8 cellular contexts compared by ENCODE assay signal in genomic region chr13:80276371-80277289, GRCh38.
A peak's percentile ranks its signal among the peaks of the same experiment; 100 is the strongest.
DNase-seq lines count a peak whose midpoint lies in the region; ATAC-seq, FAIRE-seq and TF ChIP-seq lines count a peak whose summit lies in the region.

No MANE protein-coding gene starts in this region.

- H3K79me2 ChIP-seq in endothelial cell of umbilical vein (ENCODE audit: control insufficient read depth, insufficient read depth, low read length): no peaks in the 10 kb centered on the region

- H3K14ac ChIP-seq in neuronal stem cell (ENCODE audit: low read length): no peak overlapping the region

- H3K4me2 ChIP-seq in endothelial cell of umbilical vein (ENCODE audit: insufficient read depth, low read length): peak overlapping the region; percentile 40
- no peak overlapping the region for H3K4me2 ChIP-seq in neuronal stem cell (ENCODE audit: insufficient read depth, low read length, poor library complexity, severe bottlenecking)

- H4K8ac ChIP-seq in neuronal stem cell (ENCODE audit: low read depth, low read length): no peak overlapping the region

- H3K79me1 ChIP-seq in neuronal stem cell (ENCODE audit: low read depth, low read length): peaks cover 1% of the 10 kb centered on the region

- no peak overlapping the region for H2BK5ac ChIP-seq in neuronal stem cell (ENCODE audit: low read length)

- H2AK5ac ChIP-seq in neuronal stem cell (ENCODE audit: low read depth, low read length): no peak overlapping the region

- H2BK120ac ChIP-seq in neuronal stem cell (ENCODE audit: low read depth, low read length): peak overlapping the region; percentile 66

- no peak overlapping the region for H3K4ac ChIP-seq in neuronal stem cell (ENCODE audit: low read length)

- BruUV-seq in endothelial cell of umbilical vein (replicated peaks; lab: Mats Ljungman, UMichigan): no TSS peak

- POLR2A ChIA-PET in endothelial cell of umbilical vein (lab: Charles Lee): interaction anchor here (0.6 to 1.6 kb wide), 2 partner anchors 64 to 762 kb away, joined by 3 to 4 read pairs; partner anchors contain the start of gene SPRY2

- no peak for TF ChIP-seq POLR2A in endothelial cell of umbilical vein (IDR thresholded peaks at IDR 0.05; ENCODE audit: low read depth, low read length)

- H3K4me3 ChIP-seq in endothelial cell of umbilical vein (replicated peaks in 1 of 3; ENCODE audit: insufficient read depth in 1 of 3, low read depth in 1 of 3, low read length in 3 of 3) (no peak overlapping the region), neuronal stem cell (ENCODE audit: low read length in 2 of 2) (peak overlapping the region in 1 of 2 donors; percentile 10)
- H3K4me3 ChIP-seq in effector memory CD4-positive, alpha-beta T cell (ENCODE audit: insufficient read depth, low read depth, low read length, poor library complexity, severe bottlenecking): no peak overlapping the region

- no peak overlapping the region for H2BK15ac ChIP-seq in neuronal stem cell (ENCODE audit: low read length)

- H3K36me3 ChIP-seq in endothelial cell of umbilical vein (ENCODE audit: control insufficient read depth in 2 of 2, extremely low read depth in 1 of 2, insufficient read depth in 2 of 2, low read length in 2 of 2) (no peaks in the 10 kb centered on the region), neuronal stem cell (replicated peaks in 1 of 2; ENCODE audit: control insufficient read depth in 2 of 2, insufficient read depth in 2 of 2, low read length in 2 of 2) (no peaks in the 10 kb centered on the region)
- no peaks in the 10 kb centered on the region for H3K36me3 ChIP-seq in effector memory CD4-positive, alpha-beta T cell (ENCODE audit: control insufficient read depth, insufficient read depth, low read length)

- intact Hi-C loops in endothelial cell of umbilical vein (cut with micrococcal nuclease): loop anchor here (1.0 to 5.0 kb wide), 4 partner anchors 40 to 340 kb away; no protein-coding TSS in a partner anchor

- CTCF ChIA-PET in endothelial cell of umbilical vein (lab: Charles Lee): interaction anchor here (0.7 to 1.2 kb wide), 5 partner anchors 24 to 741 kb away, joined by 3 to 4 read pairs (median 4); no protein-coding TSS in a partner anchor

- H2AFZ ChIP-seq in endothelial cell of umbilical vein (ENCODE audit: low read depth, low read length) (peak overlapping the region; percentile 55), neuronal stem cell (ENCODE audit: low read length) (peak overlapping the region; percentile 61)

- H3K9me1 ChIP-seq in endothelial cell of umbilical vein (replicated peaks; ENCODE audit: control insufficient read depth, extremely low read depth, insufficient read depth, low read length): no peaks in the 10 kb centered on the region

- H3K9ac ChIP-seq in endothelial cell of umbilical vein (replicated peaks; ENCODE audit: extremely low read depth, insufficient read depth, low read length) (no peak overlapping the region), neuronal stem cell (ENCODE audit: low read depth, low read length, poor library complexity) (no peak overlapping the region)

- H2BK12ac ChIP-seq in neuronal stem cell (ENCODE audit: low read length): no peak overlapping the region

- dilution Hi-C loops in endothelial cell of umbilical vein (cut with MboI; ENCODE audit: extremely low pct_ligation_motif_present, low sequenced_read_pairs): no loop called here

- peak overlapping the region; percentile 48 for H3K27ac ChIP-seq in endothelial cell of umbilical vein (ENCODE audit: insufficient read depth, low read depth, low read length)
- peak overlapping the region; percentile 94 for H3K27ac ChIP-seq in neuronal stem cell (replicated peaks; ENCODE audit: low read length)
- H3K27ac ChIP-seq in effector memory CD4-positive, alpha-beta T cell (ENCODE audit: insufficient read depth, low read length, poor library complexity, severe bottlenecking): no peak overlapping the region

- ATAC-seq in GM18867 (IDR thresholded peaks at IDR 0.05; ENCODE audit: unreplicated experiment) (peak; percentile 30), GM18870 (IDR thresholded peaks at IDR 0.05; ENCODE audit: unreplicated experiment) (no peak), GM21723 (IDR thresholded peaks at IDR 0.05; ENCODE audit: unreplicated experiment) (no peak)

- no CpG with 5 or more reads among the region's 12 CpGs for WGBS in neuronal stem cell (ENCODE audit: extremely low coverage in 2 of 2, insufficient read length in 2 of 2, insufficient replicate concordance in 1 of 2), 2 donors

- DNase-seq in NCI-H526 (lab: John Stamatoyannopoulos, UW): peak; percentile 92 to 96
- DNase-seq in endothelial cell of umbilical vein (ENCODE audit: low read depth, low spot score): peak; percentile 79
- peak; percentile 93 for DNase-seq in neuronal stem cell (ENCODE audit: low spot score)
- DNase-seq in effector CD4-positive, alpha-beta T cell: no peak
- DNase-seq in effector memory CD4-positive, alpha-beta T cell: no peak

- H3K4me1 ChIP-seq in endothelial cell of umbilical vein (ENCODE audit: control insufficient read depth, extremely low read depth, insufficient read depth, low read length): peaks cover 12% of the 10 kb centered on the region
- H3K4me1 ChIP-seq in neuronal stem cell (ENCODE audit: control insufficient read depth in 2 of 2, insufficient read depth in 1 of 2, low read depth in 1 of 2, low read length in 2 of 2): peaks cover 7 to 28% of the 10 kb centered on the region in 2 donors
- no peaks in the 10 kb centered on the region for H3K4me1 ChIP-seq in effector memory CD4-positive, alpha-beta T cell (ENCODE audit: control insufficient read depth, insufficient read depth, low read length, poor library complexity, severe bottlenecking)

- no peaks in the 10 kb centered on the region for H4K20me1 ChIP-seq in endothelial cell of umbilical vein (replicated peaks; ENCODE audit: control insufficient read depth, extremely low read depth, insufficient read depth, low read length)

- no peak overlapping the region for H3K18ac ChIP-seq in neuronal stem cell (ENCODE audit: low read length)

- TF ChIP-seq CTCF in endothelial cell of umbilical vein (IDR thresholded peaks at IDR 0.05; ENCODE audit: extremely low read depth in 1 of 2, insufficient read depth in 1 of 2, low read depth in 1 of 2, low read length in 2 of 2): peak in 1 of 2 donors; percentile 14

- H3K9me3 ChIP-seq in endothelial cell of umbilical vein (replicated peaks; ENCODE audit: control insufficient read depth, insufficient read depth, low read length): no peaks in the 10 kb centered on the region
- H3K9me3 ChIP-seq in neuronal stem cell (replicated peaks in 1 of 2; ENCODE audit: control insufficient read depth in 2 of 2, insufficient read depth in 1 of 2, low read depth in 1 of 2, low read length in 2 of 2): peaks cover 0 to 12% of the 10 kb centered on the region in 2 donors
- no peaks in the 10 kb centered on the region for H3K9me3 ChIP-seq in effector memory CD4-positive, alpha-beta T cell (ENCODE audit: control insufficient read depth, low read length)

- H4K91ac ChIP-seq in neuronal stem cell (ENCODE audit: low read depth, low read length, poor library complexity): no peak overlapping the region

- H3K23ac ChIP-seq in neuronal stem cell (ENCODE audit: low read depth, low read length, poor library complexity): no peak overlapping the region

- peak; percentile 99 for FAIRE-seq in endothelial cell of umbilical vein (lab: Jason Lieb, UNC)

- H3K27me3 ChIP-seq in endothelial cell of umbilical vein (ENCODE audit: control insufficient read depth in 2 of 2, insufficient read depth in 2 of 2, low read length in 2 of 2) (no peaks in the 10 kb centered on the region), neuronal stem cell (ENCODE audit: control insufficient read depth in 3 of 3, insufficient read depth in 3 of 3, low read depth in 1 of 3, low read length in 3 of 3) (no peaks in the 10 kb centered on the region)
- H3K27me3 ChIP-seq in effector memory CD4-positive, alpha-beta T cell (replicated peaks; ENCODE audit: control insufficient read depth, insufficient read depth, low read length, poor library complexity, severe bottlenecking): no peaks in the 10 kb centered on the region

TF ChIP-seq in endothelial cell of umbilical vein, 7 proteins besides CTCF, POLR2A, EP300 and RAD21:
- no peak for TF ChIP-seq MAX (IDR thresholded peaks at IDR 0.05; ENCODE audit: insufficient read depth, insufficient read length)
- peak; percentile 51 for TF ChIP-seq FOS (IDR thresholded peaks at IDR 0.05; ENCODE audit: borderline replicate concordance, insufficient read depth, low read length)
- TF ChIP-seq POLR2AphosphoS5 (IDR thresholded peaks at IDR 0.05; ENCODE audit: insufficient read depth, low read depth, low read length): peak; percentile 32
- no peak for TF ChIP-seq EZH2 (IDR thresholded peaks at IDR 0.05; ENCODE audit: borderline replicate concordance, low read depth, low read length, severe bottlenecking)
- no peak for TF ChIP-seq MYC (IDR thresholded peaks at IDR 0.05; ENCODE audit: low read depth, low read length)
- TF ChIP-seq JUN (IDR thresholded peaks at IDR 0.05; ENCODE audit: borderline replicate concordance, insufficient read depth, insufficient read length, low read depth): peak; percentile 26
- no peak for TF ChIP-seq GATA2 (IDR thresholded peaks at IDR 0.05; ENCODE audit: insufficient read depth, insufficient read length, low read depth, low read length)

Comparison
In these comparisons a context has a peak if more than half of its experiments do, and no peak if none do; other contexts are left out.
1. DNase-seq: peak in NCI-H526 (2 of 2), endothelial cell of umbilical vein (single experiment) and neuronal stem cell (single experiment); none in effector CD4-positive, alpha-beta T cell (single experiment) and effector memory CD4-positive, alpha-beta T cell (0 of 3).